9 cellular contexts compared by ENCODE assay signal in the genomic region with DNA sequence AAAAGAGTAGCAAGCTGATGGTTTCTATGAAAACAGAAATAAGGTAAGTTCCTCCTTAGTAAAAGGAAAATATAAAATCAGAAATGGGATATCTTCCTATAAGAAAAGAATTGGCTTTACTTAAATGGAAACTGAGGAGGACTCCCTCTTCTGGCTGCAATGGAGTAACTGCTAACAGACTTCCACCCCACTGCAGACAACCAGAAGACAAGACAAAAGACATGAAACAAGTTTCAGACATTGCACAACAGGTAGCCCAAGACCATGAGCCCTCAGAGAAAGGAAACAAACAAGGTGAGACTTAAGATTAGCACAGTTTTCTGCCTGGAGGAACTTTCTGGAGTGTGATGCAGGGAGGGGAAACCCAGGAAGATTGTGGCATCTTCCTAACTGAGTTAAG. TPM values are rescaled to one million over a fixed set of nuclear protein-coding genes. Genes with fewer than 3 reads are reported as not detected.
DNase-seq lines count a peak whose midpoint lies in the region; ATAC-seq and TF ChIP-seq lines count a peak whose summit lies in the region.
"Had no signal": no experiment of that assay in that cellular context is flagged by ENCODE, and none has a peak within 500 bp of the region (broad histone marks: within the 10 kb centered on the region; RNA-seq: fewer than 3 reads in every experiment).

No MANE protein-coding gene starts in this region.

- H3K4me3 ChIP-seq in Karpas-422 (ENCODE audit: low read length), result no peak overlapping the region
- H3K4me3 ChIP-seq: SJSA1 had no signal

- H3K4me2 ChIP-seq in Karpas-422 (ENCODE audit: low read depth, low read length, poor library complexity, severe bottlenecking), result peak overlapping the region; percentile 20

- H3K4me1 ChIP-seq in Karpas-422 (ENCODE audit: low read length), result peaks cover 17% of the 10 kb centered on the region
- H3K4me1 ChIP-seq: SJSA1 had no signal

- H2AFZ ChIP-seq in Karpas-422 (ENCODE audit: low read length), result 0 out of 2 replicates have a peak overlapping the region, but pooled peaks have one; percentile 18

- no peak overlapping the region for H3K9ac ChIP-seq in Karpas-422 (ENCODE audit: low read length)

- H3K79me2 ChIP-seq in Karpas-422 (ENCODE audit: low read length), result no peaks in the 10 kb centered on the region

- TF ChIP-seq CTCF in VCaP (conservative IDR thresholded peaks at IDR 0.05), result peak; percentile 48; the same call in 1 of the 2 replicates

- H3K27ac ChIP-seq in Karpas-422 (ENCODE audit: low read length), result no peak overlapping the region
- H3K27ac ChIP-seq in VCaP, result no peak overlapping the region
- H3K27ac ChIP-seq: SJSA1 had no signal

- no peak for ATAC-seq in GM18517 (IDR thresholded peaks at IDR 0.05; ENCODE audit: unreplicated experiment)
- no peak for ATAC-seq in GM21723 (IDR thresholded peaks at IDR 0.05; ENCODE audit: unreplicated experiment)

- peak; percentile 41 for DNase-seq in DMS114 treated with DMSO at 0.1 percent for 48 hours (lab: John Stamatoyannopoulos, UW; ENCODE audit: unreplicated experiment)
- peak; percentile 70 for DNase-seq in Karpas-422
- peak; percentile 6 for DNase-seq in kidney glomerular epithelial cell (lab: John Stamatoyannopoulos, UW)
- DNase-seq in NCI-H748 treated with DMSO at 0.1 percent for 48 hours (lab: John Stamatoyannopoulos, UW), result no peak
- DNase-seq in glomerular visceral epithelial cell (ENCODE audit: extremely low spot score), result no peak

- H3K9me3 ChIP-seq in Karpas-422 (ENCODE audit: low read length), result no peaks in the 10 kb centered on the region
- H3K9me3 ChIP-seq: SJSA1 had no signal

- H3K9me2 ChIP-seq in Karpas-422 (replicated peaks; ENCODE audit: insufficient read depth, low read length), result no peaks in the 10 kb centered on the region

- no peaks in the 10 kb centered on the region for H4K20me1 ChIP-seq in Karpas-422 (ENCODE audit: insufficient read depth, low read depth, low read length)

- no peaks in the 10 kb centered on the region for H3K36me3 ChIP-seq in Karpas-422 (ENCODE audit: insufficient read depth, low read length)
- H3K36me3 ChIP-seq: SJSA1 had no signal

- no peaks in the 10 kb centered on the region for H3K27me3 ChIP-seq in Karpas-422 (ENCODE audit: low read length)
- H3K27me3 ChIP-seq: SJSA1 had no signal

RNA-seq across cellular contexts. Expression of a gene that starts 17.0 kb away (rescaled TPM):
- total RNA-seq in Karpas-422 (2014; rRNA removed; shearing (Covaris generic); ENCODE audit: low replicate concordance), result not detected in 2 replicates

RNA-seq across cellular contexts. Expression of a gene that starts 28.8 kb away (rescaled TPM):
- total RNA-seq in Karpas-422 (2014; rRNA removed; shearing (Covaris generic); ENCODE audit: low replicate concordance), result not detected in 2 replicates
- total RNA-seq: SJSA1 had no signal

Comparison
In these comparisons a context has a peak if more than half of its experiments do, and no peak if none do; other contexts are left out.
1. DNase-seq: peak in DMS114 treated with DMSO at 0.1 percent for 48 hours (single experiment), Karpas-422 (single experiment) and kidney glomerular epithelial cell (single experiment); none in NCI-H748 treated with DMSO at 0.1 percent for 48 hours (single experiment) and glomerular visceral epithelial cell (single experiment).